ENCODE assay signal across 23 cellular contexts in genomic region chr3:144470646-144471045, GRCh38.
"Had no signal": no experiment of that assay in that cellular context is flagged by ENCODE, and none has a peak within 500 bp of the region (broad histone marks: within the 10 kb centered on the region; RNA-seq: fewer than 3 reads in every experiment).

No MANE protein-coding gene starts in this region.

- DNase-seq: activated CD4-positive, alpha-beta memory T cell treated with anti-CD3 and anti-CD28 coated beads for 36 hours; activated CD4-positive, alpha-beta T cell treated with anti-CD3 and anti-CD28 coated beads for 36 hours; activated CD4-positive, alpha-beta T cell treated with anti-CD3 and anti-CD28 coated beads, Interleukin-2, amount 10 ng/mL, durations not matched to agents 24 days and 14 days; activated CD4-positive, CD25-positive, alpha-beta regulatory T cell; activated CD4-positive, CD25-positive, alpha-beta regulatory T cell treated with anti-CD3 and anti-CD28 coated beads, Interleukin-2, amount 50 U/mL, for 72 hours; activated CD8-positive, alpha-beta memory T cell treated with anti-CD3 and anti-CD28 coated beads, Interleukin-2, amount 10 ng/mL, durations not matched to agents 7 days and 5 days; activated CD8-positive, alpha-beta memory T cell treated with anti-CD3 and anti-CD28 coated beads, Interleukin-2, amount 50 U/mL, for 4 hours; activated CD8-positive, alpha-beta T cell treated with anti-CD3 and anti-CD28 coated beads, Interleukin-2, amount 10 ng/mL, durations not matched to agents 7 days and 5 days; activated effector memory CD4-positive, alpha-beta T cell treated with anti-CD3 and anti-CD28 coated beads, Interleukin-2, amount 50 U/mL, for 16 hours; activated naive CD4-positive, alpha-beta T cell treated with anti-CD3 and anti-CD28 coated beads for 36 hours; activated naive CD8-positive, alpha-beta T cell treated with anti-CD3 and anti-CD28 coated beads for 36 hours; activated naive CD8-positive, alpha-beta T cell treated with anti-CD3 and anti-CD28 coated beads, Interleukin-2, amount 50 U/mL, for 24 hours; activated T-cell treated with anti-CD3 and anti-CD28 coated beads, Interleukin-2, amount 50 U/mL, for 1 hour; activated T-cell treated with anti-CD3 and anti-CD28 coated beads, Interleukin-2, amount 50 U/mL, for 48 hours; adrenal gland; amygdala; central memory CD4-positive, alpha-beta T cell; colonic mucosa; effector memory CD4-positive, alpha-beta T cell; endodermal cell; foreskin fibroblast; head of caudate nucleus; T-helper 2 cell had no signal
